In genomic region chr12:54824402-54824801, GRCh38 we compare ENCODE assay signal across 1 cellular context.
TF ChIP-seq lines count a peak whose summit lies in the region.

No MANE protein-coding gene starts in this region.

TF ChIP-seq in GM23338, 12 proteins besides CTCF, POLR2A, EP300 and RAD21 (continued from another document):
- TF ChIP-seq, protein P1, sequence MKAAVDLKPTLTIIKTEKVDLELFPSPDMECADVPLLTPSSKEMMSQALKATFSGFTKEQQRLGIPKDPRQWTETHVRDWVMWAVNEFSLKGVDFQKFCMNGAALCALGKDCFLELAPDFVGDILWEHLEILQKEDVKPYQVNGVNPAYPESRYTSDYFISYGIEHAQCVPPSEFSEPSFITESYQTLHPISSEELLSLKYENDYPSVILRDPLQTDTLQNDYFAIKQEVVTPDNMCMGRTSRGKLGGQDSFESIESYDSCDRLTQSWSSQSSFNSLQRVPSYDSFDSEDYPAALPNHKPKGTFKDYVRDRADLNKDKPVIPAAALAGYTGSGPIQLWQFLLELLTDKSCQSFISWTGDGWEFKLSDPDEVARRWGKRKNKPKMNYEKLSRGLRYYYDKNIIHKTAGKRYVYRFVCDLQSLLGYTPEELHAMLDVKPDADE (IDR thresholded peaks at IDR 0.05) = no peak
- TF ChIP-seq ZNF114 (CRISPR knock-in tag; IDR thresholded peaks at IDR 0.05) (no peak), REST (IDR thresholded peaks at IDR 0.05; ENCODE audit: unreplicated experiment) (no peak), STAT1 (IDR thresholded peaks at IDR 0.05; ENCODE audit: unreplicated experiment) (no peak), NANOG (IDR thresholded peaks at IDR 0.05; ENCODE audit: borderline replicate concordance) (no peak), CREB1 (CRISPR knock-in tag; IDR thresholded peaks at IDR 0.05; ENCODE audit: low read depth) (no peak), EZH2phosphoT487 (IDR thresholded peaks at IDR 0.05; ENCODE audit: unreplicated experiment) (no peak), EZH2 (IDR thresholded peaks at IDR 0.05; ENCODE audit: low read depth, unreplicated experiment) (no peak), JUNB (IDR thresholded peaks at IDR 0.05; ENCODE audit: unreplicated experiment) (no peak)
